Comparison of ENCODE assay signal across 10 cellular contexts in the genomic region with DNA sequence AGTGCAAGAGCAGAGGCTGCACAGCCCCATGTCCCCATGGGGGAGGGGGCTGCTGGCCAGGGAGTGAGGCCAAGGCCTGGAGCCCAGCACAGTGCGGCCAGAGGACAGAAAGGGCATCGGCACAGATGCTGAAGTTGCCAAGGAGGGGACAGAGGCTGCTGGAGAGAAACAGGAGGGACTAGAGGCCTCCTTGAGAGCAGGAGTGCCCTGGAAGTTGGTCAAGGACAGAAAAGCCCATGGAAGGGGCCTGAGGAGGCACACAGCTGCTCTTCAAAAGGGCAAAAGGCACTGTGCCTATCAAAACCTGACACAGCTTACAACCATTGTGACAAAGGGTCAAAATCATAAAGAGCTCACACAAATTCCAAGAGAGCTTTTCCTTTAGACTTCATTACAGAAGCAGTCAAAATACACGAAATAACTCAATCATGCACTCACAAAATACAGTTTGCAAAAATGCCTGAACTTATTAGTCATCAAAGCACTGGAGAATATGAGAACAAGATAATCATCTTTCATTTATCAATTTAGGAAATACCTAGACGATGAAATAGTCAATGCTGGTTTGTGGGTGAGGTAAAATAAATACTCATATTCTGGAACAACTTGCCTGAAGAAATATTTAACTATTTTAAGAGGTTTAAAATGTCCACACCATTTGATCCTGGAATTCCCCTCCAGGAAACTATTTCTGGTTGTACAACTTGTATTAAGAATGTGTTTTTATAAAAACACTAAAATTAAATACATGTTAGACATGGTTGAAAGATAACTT.
A peak's percentile ranks its signal among the peaks of the same experiment; 100 is the strongest.
DNase-seq lines count a peak whose midpoint lies in the region; ATAC-seq and TF ChIP-seq lines count a peak whose summit lies in the region.
"Had no signal": no experiment of that assay in that cellular context is flagged by ENCODE, and none has a peak within 500 bp of the region (broad histone marks: within the 10 kb centered on the region; RNA-seq: fewer than 3 reads in every experiment).

No MANE protein-coding gene starts in this region.

- no CpG with 5 or more reads among the region's 4 CpGs for WGBS in trophoblast cell (ENCODE audit: extremely low coverage, insufficient coverage, insufficient read length)
- WGBS in sigmoid colon, 2 donors: 75 to 78% methylated on average over 4 of the region's 4 CpGs

- H4K8ac ChIP-seq in trophoblast cell (ENCODE audit: low read depth, low read length): no peak overlapping the region

- intact Hi-C loops in natural killer cell (cut with micrococcal nuclease) (no loop called here), sigmoid colon (cut with DNase I) (no loop called here)

- no peak overlapping the region for H2AK5ac ChIP-seq in trophoblast cell (ENCODE audit: low read length)

- H3K36me3 Mint-ChIP-seq in natural killer cell: peaks cover 7% of the 10 kb centered on the region

- TF ChIP-seq CTCF in natural killer cell (IDR thresholded peaks at IDR 0.05): no peak
- TF ChIP-seq CTCF in sigmoid colon (IDR thresholded peaks at IDR 0.05): no peak

- no peak overlapping the region for H2BK120ac ChIP-seq in trophoblast cell (ENCODE audit: insufficient read depth, low read length, poor library complexity)

- no peak overlapping the region for H2BK5ac ChIP-seq in trophoblast cell (ENCODE audit: low read depth, low read length, poor library complexity)

- no peak for TF ChIP-seq POLR2A in sigmoid colon (IDR thresholded peaks at IDR 0.05)

- no peaks in the 10 kb centered on the region for H3K27me3 Mint-ChIP-seq in natural killer cell (ENCODE audit: low read depth in 2 of 2)

- ATAC-seq in natural killer cell: no peak

- peak overlapping the region; percentile 23 for H4K91ac ChIP-seq in trophoblast cell (ENCODE audit: low read depth, low read length)

- H3K36me3 ChIP-seq in trophoblast cell (ENCODE audit: control insufficient read depth in 1 of 2, insufficient read depth in 2 of 2, low read length in 2 of 2) (peaks cover 12 to 19% of the 10 kb centered on the region in 2 experiments), sigmoid colon (peaks cover 0 to 85% (median 31%) of the 10 kb centered on the region in 4 donors)
- H3K36me3 ChIP-seq: neural progenitor cell had no signal

- no peaks in the 10 kb centered on the region for H3K9me3 ChIP-seq in trophoblast cell (ENCODE audit: insufficient read depth, low read depth, low read length)
- H3K9me3 ChIP-seq in sigmoid colon: no peaks in the 10 kb centered on the region

- no peak overlapping the region for H3K27ac Mint-ChIP-seq in natural killer cell
- H3K27ac Mint-ChIP-seq: neural progenitor cell had no signal

- H4K12ac ChIP-seq in trophoblast cell (ENCODE audit: low read depth, low read length): no peak overlapping the region

- no peak overlapping the region for H3K9ac ChIP-seq in trophoblast cell (ENCODE audit: low read length)
- H3K9ac ChIP-seq: neural progenitor cell had no signal

- H3K27ac ChIP-seq in trophoblast cell (ENCODE audit: low read depth, low read length) (peak overlapping the region; percentile 41), sigmoid colon (peak overlapping the region in 2 of 4 donors; percentile 27 to 44)
- H3K27ac ChIP-seq: neural progenitor cell had no signal

- no peak for TF ChIP-seq EP300 in sigmoid colon (IDR thresholded peaks at IDR 0.05)

- H3K4me1 ChIP-seq in trophoblast cell (ENCODE audit: control insufficient read depth in 1 of 2, insufficient read depth in 2 of 2, low read length in 2 of 2) (peaks cover 2 to 6% of the 10 kb centered on the region in 2 experiments), sigmoid colon (peaks cover 0 to 7% (median 4%) of the 10 kb centered on the region in 4 donors)
- H3K4me1 ChIP-seq: neural progenitor cell had no signal

- H3K4ac ChIP-seq in trophoblast cell (ENCODE audit: low read depth, low read length): no peak overlapping the region

- DNase-seq in COLO829 (ENCODE audit: low spot score) (peak; percentile 16), RPMI7951 (ENCODE audit: low read depth) (peak; percentile 87), fibroblast of peridontal ligament (ENCODE audit: extremely low read depth) (peak; percentile 91), trophoblast cell (peak; percentile 53 to 95), NCI-H526 treated with DMSO at 0.1 percent for 48 hours (lab: John Stamatoyannopoulos, UW) (no peak), foreskin melanocyte (no peak), natural killer cell (no peak), sigmoid colon (no peak)
- DNase-seq: NCI-H1092 had no signal

- no peaks in the 10 kb centered on the region for H3K79me2 ChIP-seq in trophoblast cell (ENCODE audit: control insufficient read depth, insufficient read depth, low read length, poor library complexity)

- peaks cover 3% of the 10 kb centered on the region for H3K79me1 ChIP-seq in trophoblast cell (ENCODE audit: low read length)

- no peak overlapping the region for H3K4me3 Mint-ChIP-seq in natural killer cell
- H3K4me3 Mint-ChIP-seq: neural progenitor cell had no signal

- no peak overlapping the region for H3K18ac ChIP-seq in trophoblast cell (ENCODE audit: low read length)

- H3K14ac ChIP-seq in trophoblast cell (ENCODE audit: low read length): no peak overlapping the region

- H3K4me3 ChIP-seq in trophoblast cell (ENCODE audit: low read depth, low read length) (no peak overlapping the region), sigmoid colon (no peak overlapping the region)
- H3K4me3 ChIP-seq: neural progenitor cell had no signal

- no peaks in the 10 kb centered on the region for H3K9me3 Mint-ChIP-seq in natural killer cell

- H3K4me1 Mint-ChIP-seq in natural killer cell: no peaks in the 10 kb centered on the region

- no peak overlapping the region for H2AFZ ChIP-seq in trophoblast cell (ENCODE audit: insufficient read depth, low read length, poor library complexity)
- H2AFZ ChIP-seq: neural progenitor cell had no signal

- H3K27me3 ChIP-seq in trophoblast cell (ENCODE audit: insufficient read depth, low read length) (no peaks in the 10 kb centered on the region), sigmoid colon (no peaks in the 10 kb centered on the region)
- H3K27me3 ChIP-seq: neural progenitor cell had no signal

- no peak overlapping the region for H3K23ac ChIP-seq in trophoblast cell (ENCODE audit: low read length)

- no peak overlapping the region for H3K4me2 ChIP-seq in trophoblast cell (ENCODE audit: low read length)
- H3K4me2 ChIP-seq: neural progenitor cell had no signal

- no peak overlapping the region for H2BK12ac ChIP-seq in trophoblast cell (ENCODE audit: low read length)

Comparison
In these comparisons a context has a peak if more than half of its experiments do, and no peak if none do; other contexts are left out.
1. DNase-seq: peak in COLO829 (single experiment), RPMI7951 (single experiment), fibroblast of peridontal ligament (single experiment) and trophoblast cell (2 of 2); none in NCI-H526 treated with DMSO at 0.1 percent for 48 hours (single experiment), foreskin melanocyte (single experiment), natural killer cell (single experiment) and sigmoid colon (single experiment).